ENCODE assay signal across 21 cellular contexts in the genomic region with DNA sequence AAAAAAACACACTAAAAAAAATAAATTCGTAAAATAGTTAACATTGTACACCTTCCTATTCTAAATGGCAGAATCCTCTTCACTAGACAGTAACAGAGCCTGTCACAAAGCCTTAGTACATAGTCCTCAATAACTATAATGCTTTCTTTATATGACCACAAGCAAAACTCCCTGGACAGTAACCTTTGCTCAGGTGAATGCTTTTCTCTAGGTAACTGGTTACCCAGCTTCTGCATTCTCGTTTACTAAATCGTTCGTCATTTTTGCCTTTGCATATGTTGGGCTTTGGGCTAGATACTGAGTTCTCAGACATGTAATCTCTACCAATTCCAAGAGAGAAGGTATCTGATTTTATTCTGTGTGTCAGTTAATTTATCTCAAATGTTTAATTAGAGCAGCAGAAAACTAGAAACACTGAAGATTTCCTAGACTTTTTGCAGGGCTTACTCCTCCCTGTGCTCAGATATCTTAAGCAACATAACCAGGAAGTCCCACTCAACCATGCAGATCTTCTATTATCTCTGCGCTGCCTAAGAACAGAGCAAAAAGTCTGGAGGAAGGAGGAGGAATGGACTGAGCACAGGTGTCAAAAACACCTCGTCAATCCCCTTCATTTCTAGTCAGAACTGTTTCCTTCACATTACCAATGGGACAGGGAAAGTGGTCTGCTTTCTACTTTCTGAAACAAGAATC.
"Had no signal": no experiment of that assay in that cellular context is flagged by ENCODE, and none has a peak within 500 bp of the region (broad histone marks: within the 10 kb centered on the region; RNA-seq: fewer than 3 reads in every experiment).

No MANE protein-coding gene starts in this region.

- FAIRE-seq: HTR-8/SVneo, K562 had no signal

- H3K9ac ChIP-seq: KMS-11 had no signal

- H3K4me2 ChIP-seq: KMS-11 had no signal

- DNase-seq: NCI-H1092 treated with DMSO at 0.1 percent for 48 hours, NCI-H1436, NCI-H187, NCI-H2029, NCI-H2081 treated with DMSO at 0.1 percent for 48 hours, NCI-H2171, NCI-H226, NCI-H446, NCI-H510A, NCI-H524 treated with DMSO at 0.1 percent for 48 hours, NCI-H69, NCI-H774, PC-3, SHP77, SW 1271 had no signal

- H3K4me3 ChIP-seq: K562 had no signal

- ATAC-seq: K562, Panc1, PC-3 had no signal

- H3K27ac ChIP-seq: HL-60, KMS-11, RWPE1 had no signal
